10 cellular contexts compared by ENCODE assay signal in the genomic region with DNA sequence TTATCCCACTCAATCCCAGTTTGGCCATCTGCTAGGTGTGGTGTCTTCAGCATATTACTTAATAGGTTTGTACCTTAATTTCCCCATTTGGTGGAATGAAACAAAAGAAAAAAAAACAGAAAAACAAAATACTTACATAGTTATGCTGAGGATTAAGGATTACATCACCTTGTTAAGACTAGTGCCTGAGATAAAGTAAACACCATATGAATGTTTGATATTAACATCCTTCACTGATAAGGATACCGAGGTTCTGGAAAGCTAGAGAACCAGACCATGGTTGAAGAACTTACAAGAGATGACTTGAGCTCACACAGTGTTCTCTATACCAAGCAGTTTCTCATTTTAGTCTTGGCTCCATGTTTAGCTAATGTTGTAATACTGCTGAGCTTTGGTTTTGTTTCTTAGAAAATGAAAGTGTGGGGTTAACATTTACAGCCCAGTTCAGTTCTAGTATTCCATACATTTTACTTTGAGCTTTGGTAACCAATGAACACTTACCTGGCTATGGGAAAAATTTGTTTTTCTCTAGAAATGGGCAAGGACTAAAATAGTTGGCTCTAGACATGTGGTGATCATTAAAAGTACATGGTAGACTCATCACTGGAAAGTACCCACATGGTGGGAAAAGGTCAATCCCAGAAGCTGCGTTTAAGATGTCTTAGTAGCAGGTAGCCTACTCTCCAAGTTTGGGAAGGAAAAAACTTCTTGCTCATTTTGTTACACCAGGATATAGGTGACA. TPM values are rescaled to one million over a fixed set of nuclear protein-coding genes. Genes with fewer than 3 reads are reported as not detected.
DNase-seq lines count a peak whose midpoint lies in the region; ATAC-seq, FAIRE-seq and TF ChIP-seq lines count a peak whose summit lies in the region.
"Had no signal": no experiment of that assay in that cellular context is flagged by ENCODE, and none has a peak within 500 bp of the region (broad histone marks: within the 10 kb centered on the region; RNA-seq: fewer than 3 reads in every experiment).

No MANE protein-coding gene starts in this region.

- TF ChIP-seq CTCF in spleen (IDR thresholded peaks at IDR 0.05 in 8 of 11, conservative IDR thresholded peaks at IDR 0.05 in 3 of 11) (no peak), Peyer's patch (IDR thresholded peaks at IDR 0.05) (no peak), kidney (IDR thresholded peaks at IDR 0.05; ENCODE audit: borderline replicate concordance, extremely low read depth, insufficient read depth) (no peak), glutamatergic neuron (IDR thresholded peaks at IDR 0.05; ENCODE audit: partially characterized antibody, unreplicated experiment) (no peak)

- ATAC-seq in GM19455 (IDR thresholded peaks at IDR 0.05; ENCODE audit: unreplicated experiment), result peak; percentile 22
- peak; percentile 20 for ATAC-seq in HG03064 (IDR thresholded peaks at IDR 0.05; ENCODE audit: low read depth, unreplicated experiment)

- intact Hi-C loops in spleen (cut with DNase I; ENCODE audit: low total_unique reads), result loop anchor here (10.0 kb wide), 1 partner anchor 86 kb away; no protein-coding TSS in a partner anchor
- intact Hi-C loops in kidney (cut with DNase I), result no loop called here

- H3K36me3 Mint-ChIP-seq in glutamatergic neuron (ENCODE audit: unreplicated experiment), result no peaks in the 10 kb centered on the region

- TF ChIP-seq POLR2A in spleen (IDR thresholded peaks at IDR 0.05) (no peak), Peyer's patch (IDR thresholded peaks at IDR 0.05) (no peak)

- H3K9ac ChIP-seq in adipocyte (ENCODE audit: low read length) (no peak overlapping the region), kidney (ENCODE audit: low read length in 2 of 2) (no peak overlapping the region)

- DNase-seq in adipocyte (ENCODE audit: low read depth), result peak; percentile 21
- no peak for DNase-seq in spleen
- DNase-seq in Peyer's patch, result no peak
- DNase-seq in kidney, result no peak
- DNase-seq in superior temporal gyrus (ENCODE audit: extremely low spot score), result no peak
- DNase-seq in glutamatergic neuron, result no peak
- DNase-seq: activated CD4-positive, alpha-beta T cell treated with anti-CD3 and anti-CD28 coated beads for 1 hour; mucosa of descending colon had no signal

- peaks cover 25% of the 10 kb centered on the region for H3K4me1 ChIP-seq in adipocyte (ENCODE audit: control insufficient read depth, insufficient read depth, low read length)
- H3K4me1 ChIP-seq in spleen, result peaks cover 0 to 20% (median 12%) of the 10 kb centered on the region in 6 donors
- H3K4me1 ChIP-seq in Peyer's patch, result peaks cover 0 to 6% (median 0%) of the 10 kb centered on the region in 4 donors
- H3K4me1 ChIP-seq in kidney (ENCODE audit: control insufficient read depth in 1 of 2, insufficient read depth in 1 of 2, low read depth in 1 of 2, low read length in 2 of 2), result peaks cover 0 to 3% of the 10 kb centered on the region in 2 donors

- no peaks in the 10 kb centered on the region for H3K36me3 ChIP-seq in adipocyte (ENCODE audit: control insufficient read depth, insufficient read depth, low read length, severe bottlenecking)
- H3K36me3 ChIP-seq in spleen, result no peaks in the 10 kb centered on the region
- no peaks in the 10 kb centered on the region for H3K36me3 ChIP-seq in Peyer's patch
- H3K36me3 ChIP-seq in kidney (ENCODE audit: control insufficient read depth in 1 of 2, insufficient read depth in 2 of 2, low read length in 2 of 2), result no peaks in the 10 kb centered on the region

- H3K9me3 Mint-ChIP-seq in glutamatergic neuron (ENCODE audit: unreplicated experiment), result no peaks in the 10 kb centered on the region

- FAIRE-seq in kidney (lab: Jason Lieb, UNC), result no peak

- H3K9me3 ChIP-seq in adipocyte (ENCODE audit: control insufficient read depth, low read length) (no peaks in the 10 kb centered on the region), spleen (no peaks in the 10 kb centered on the region), Peyer's patch (no peaks in the 10 kb centered on the region), kidney (ENCODE audit: control insufficient read depth in 1 of 2, low read length in 2 of 2) (no peaks in the 10 kb centered on the region)
- H3K9me3 ChIP-seq: mucosa of descending colon had no signal

- no peak overlapping the region for H3K4me3 ChIP-seq in adipocyte (ENCODE audit: low read length)
- no peak overlapping the region for H3K4me3 ChIP-seq in spleen
- H3K4me3 ChIP-seq in Peyer's patch, result no peak overlapping the region
- no peak overlapping the region for H3K4me3 ChIP-seq in kidney (ENCODE audit: low read length in 2 of 2)
- H3K4me3 ChIP-seq: mucosa of descending colon had no signal

- no peak overlapping the region for H3K27ac Mint-ChIP-seq in glutamatergic neuron (ENCODE audit: unreplicated experiment)

- H3K27ac ChIP-seq in spleen, result peak overlapping the region in 7 of 8 donors; percentile 28 to 79 (median 60)
- H3K27ac ChIP-seq in Peyer's patch, result no peak overlapping the region
- H3K27ac ChIP-seq in kidney (ENCODE audit: low read depth in 2 of 2, low read length in 2 of 2), result no peak overlapping the region

- H3K4me3 Mint-ChIP-seq in glutamatergic neuron (ENCODE audit: unreplicated experiment), result no peak overlapping the region

- H3K4me1 Mint-ChIP-seq in glutamatergic neuron (ENCODE audit: low read depth, unreplicated experiment), result peaks cover 4% of the 10 kb centered on the region

- H3K27me3 ChIP-seq in adipocyte (replicated peaks; ENCODE audit: control insufficient read depth, insufficient read depth, low read length) (no peaks in the 10 kb centered on the region), spleen (replicated peaks in 1 of 7) (no peaks in the 10 kb centered on the region), Peyer's patch (no peaks in the 10 kb centered on the region)

- WGBS in spleen, 5 donors, result 85 to 93% (median 90%) methylated on average over 2 of the region's 2 CpGs

- peaks cover 2% of the 10 kb centered on the region for H3K27me3 Mint-ChIP-seq in glutamatergic neuron (ENCODE audit: unreplicated experiment)

RNA-seq across cellular contexts. Expression of a gene that starts 5.8 kb away (rescaled TPM):
- total RNA-seq in spleen, result 10 to 100 TPM; 28.4 to 74.9 (median 32.1) TPM
- 1 to 10 TPM; 3.5 to 7.8 (median 4.8) TPM for polyA plus RNA-seq in spleen
- 100 to 1,000 TPM in 1 of 4 donors, 10 to 100 TPM in 3; 50.3 to 125 (median 83.4) TPM for total RNA-seq in Peyer's patch
- 32.3 TPM for total RNA-seq in kidney
- polyA plus RNA-seq in kidney (ENCODE audit: insufficient read depth, low read depth, low replicate concordance), result 6.2 TPM
- total RNA-seq in glutamatergic neuron (ENCODE audit: unreplicated experiment), result 26.2 TPM

Comparison
In these comparisons a context has a peak if more than half of its experiments do, and no peak if none do; other contexts are left out.
1. H3K27ac ChIP-seq: peak in spleen (7 of 8); none in Peyer's patch (0 of 4) and kidney (0 of 2).